Comparison of ENCODE assay signal across 8 cellular contexts in genomic region chr17:67245073-67245693, GRCh38. TPM values are rescaled to one million over a fixed set of nuclear protein-coding genes. Genes with fewer than 3 reads are reported as not detected.
DNase-seq lines count a peak whose midpoint lies in the region; ATAC-seq and TF ChIP-seq lines count a peak whose summit lies in the region.

Gene HELZ, minus strand, starts transcription at chr17:67245196. Its CDS starts 26,392 bp downstream, at chr17:67218804.

- H3K27ac ChIP-seq in caudate nucleus (ENCODE audit: low read depth, low read length): peak within 1 kb of the TSS; percentile 52

- H3K36me3 Mint-ChIP-seq in activated B cell treated with CpG ODN at 0.5 μM for 24 hours (ENCODE audit: low read depth): peaks cover 17% of the 10 kb centered on the region

- CTCF ChIA-PET in activated B cell treated with CpG ODN at 0.5 μM for 24 hours (lab: Charles Lee): no interaction called here

- POLR2A ChIA-PET in activated B cell treated with CpG ODN at 0.5 μM for 24 hours (lab: Charles Lee): interaction anchor here (1.0 to 1.1 kb wide), 2 partner anchors 67 to 132 kb away, joined by 3 read pairs; partner anchors contain the start of gene PITPNC1

- ATAC-seq in GM18505 (IDR thresholded peaks at IDR 0.05; ENCODE audit: unreplicated experiment) (peak; percentile 45), HG03135 (IDR thresholded peaks at IDR 0.05; ENCODE audit: unreplicated experiment) (peak; percentile 54), activated B cell treated with CpG ODN at 0.5 μM for 24 hours (ENCODE audit: low read depth) (peak; percentile 85)

- H3K4me3 Mint-ChIP-seq in activated B cell treated with CpG ODN at 0.5 μM for 24 hours: peak within 1 kb of the TSS; percentile 91

- no peak for TF ChIP-seq CTCF in activated B cell treated with CpG ODN at 0.5 μM for 24 hours (IDR thresholded peaks at IDR 0.05)

- H3K27ac Mint-ChIP-seq in activated B cell treated with CpG ODN at 0.5 μM for 24 hours: peak within 1 kb of the TSS; percentile 85

- TF ChIP-seq POLR2A in GM18505 (IDR thresholded peaks at IDR 0.05; ENCODE audit: borderline replicate concordance, extremely low read depth, insufficient read depth, insufficient read length): peak; percentile 78

- DNase-seq in NCI-H345 (lab: John Stamatoyannopoulos, UW) (peak; percentile 83), activated B cell treated with CpG ODN at 0.5 μM for 24 hours (peak; percentile 72), caudate nucleus (lab: John Stamatoyannopoulos, UW) (peak in 52 of 61 donors; percentile 9 to 75 (median 50)), iris pigment epithelial cell (ENCODE audit: low read depth) (peak; percentile 85), smooth muscle cell of the brain vasculature (ENCODE audit: low read depth, low spot score) (peak; percentile 51), cortex of kidney (lab: John Stamatoyannopoulos, UW) (no peak)

- H3K9me3 Mint-ChIP-seq in activated B cell treated with CpG ODN at 0.5 μM for 24 hours: no peaks in the 10 kb centered on the region

- intact Hi-C loops in activated B cell treated with CpG ODN at 0.5 μM for 24 hours (cut with micrococcal nuclease): loop anchor here (1.0 to 10.0 kb wide), 3 partner anchors 121 to 1270 kb away; partner anchors contain the start of genes NOL11, PRKAR1A and PSMD12

- peaks cover 42% of the 10 kb centered on the region for H3K4me1 Mint-ChIP-seq in activated B cell treated with CpG ODN at 0.5 μM for 24 hours

- H3K27me3 Mint-ChIP-seq in activated B cell treated with CpG ODN at 0.5 μM for 24 hours: peaks cover 4% of the 10 kb centered on the region

RNA-seq across cellular contexts. Expression of gene HELZ, which starts in this region (rescaled TPM):
- 55.0 and 69.7 TPM in 2 replicates for total RNA-seq in activated B cell treated with CpG ODN at 0.5 μM for 24 hours
